Comparison of ENCODE assay signal across 15 cellular contexts in the genomic region with DNA sequence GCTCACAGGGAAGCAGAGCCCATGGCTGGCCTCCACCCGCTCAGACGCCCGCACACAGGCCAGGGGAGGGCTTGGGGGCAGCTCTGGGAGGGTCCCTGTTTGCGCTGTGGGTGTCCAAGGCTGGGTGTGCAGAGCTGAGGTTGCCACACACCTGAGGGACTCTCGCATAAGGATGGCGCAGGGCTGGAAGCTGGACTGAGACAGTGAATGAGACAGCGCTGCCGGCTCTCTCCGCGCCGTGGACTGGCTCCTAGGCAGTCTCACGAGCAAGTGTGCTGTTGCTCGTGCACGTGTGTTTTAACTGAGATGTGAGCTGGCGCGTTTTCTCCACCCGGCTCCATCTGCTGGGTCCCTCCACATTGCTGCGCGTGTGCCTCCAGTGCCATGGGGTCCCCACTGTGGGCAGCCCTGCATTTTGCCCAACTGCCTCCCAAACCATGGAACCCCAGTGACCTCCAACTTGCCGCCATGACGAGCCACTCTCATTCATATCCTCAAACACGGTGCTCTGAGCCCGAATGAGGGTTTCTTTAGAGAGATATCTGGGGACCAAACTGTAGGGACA. TPM values are rescaled to one million over a fixed set of nuclear protein-coding genes. Genes with fewer than 3 reads are reported as not detected.
DNase-seq lines count a peak whose midpoint lies in the region; ATAC-seq and TF ChIP-seq lines count a peak whose summit lies in the region.
"Had no signal": no experiment of that assay in that cellular context is flagged by ENCODE, and none has a peak within 500 bp of the region (broad histone marks: within the 10 kb centered on the region; RNA-seq: fewer than 3 reads in every experiment).

No MANE protein-coding gene starts in this region.

- H3K9ac ChIP-seq in MM.1S (ENCODE audit: low read length): no peak overlapping the region

- ATAC-seq in activated naive CD4-positive, alpha-beta T cell treated with anti-CD3 and anti-CD28 coated beads, Interleukin-2, amount 50 U/mL, for 72 hours: no peak
- ATAC-seq in central memory CD8-positive, alpha-beta T cell (replicated peaks; ENCODE audit: extremely low read depth, poor library complexity, severe bottlenecking): no peak
- ATAC-seq in stimulated activated memory B cell treated with anti-CD40 and anti-IgM and Interleukin-4, amounts not matched to agents 10 μg/mL and 1 μg/mL and 100 μg/mL, for 72 hours: no peak

- H3K36me3 ChIP-seq in MM.1S (replicated peaks; ENCODE audit: insufficient read depth, low read length): no peaks in the 10 kb centered on the region
- H3K36me3 ChIP-seq: thoracic aorta had no signal

- H3K4me3 Mint-ChIP-seq in activated naive CD4-positive, alpha-beta T cell treated with anti-CD3 and anti-CD28 coated beads for 36 hours: peak overlapping the region; percentile 91
- peak overlapping the region; percentile 99 for H3K4me3 Mint-ChIP-seq in central memory CD8-positive, alpha-beta T cell
- H3K4me3 Mint-ChIP-seq in stimulated activated memory B cell treated with anti-CD40 and anti-IgM and Interleukin-4, amounts not matched to agents 10 μg/mL and 1 μg/mL and 100 μg/mL, for 72 hours: peak overlapping the region; percentile 87

- no peaks in the 10 kb centered on the region for H3K9me3 ChIP-seq in MM.1S (replicated peaks; ENCODE audit: insufficient read depth, low read length)
- H3K9me3 ChIP-seq: thoracic aorta had no signal

- CTCF ChIA-PET in activated naive CD4-positive, alpha-beta T cell treated with anti-CD3 and anti-CD28 coated beads for 36 hours (lab: Charles Lee): interaction anchor here (0.6 to 9.6 kb wide), 3 partner anchors 37 to 486 kb away, joined by 4 to 112 read pairs (median 9); no protein-coding TSS in a partner anchor

- peaks cover 75% of the 10 kb centered on the region for H3K4me1 Mint-ChIP-seq in activated naive CD4-positive, alpha-beta T cell treated with anti-CD3 and anti-CD28 coated beads for 36 hours (ENCODE audit: low read depth)
- peaks cover 77% of the 10 kb centered on the region for H3K4me1 Mint-ChIP-seq in central memory CD8-positive, alpha-beta T cell
- peaks cover 83% of the 10 kb centered on the region for H3K4me1 Mint-ChIP-seq in stimulated activated memory B cell treated with anti-CD40 and anti-IgM and Interleukin-4, amounts not matched to agents 10 μg/mL and 1 μg/mL and 100 μg/mL, for 72 hours

- H3K4me3 ChIP-seq in MM.1S (ENCODE audit: low read length): peak overlapping the region; percentile 80

- DNase-seq in activated naive CD4-positive, alpha-beta T cell treated with anti-CD3 and anti-CD28 coated beads for 36 hours: no peak
- DNase-seq in activated naive CD4-positive, alpha-beta T cell treated with anti-CD3 and anti-CD28 coated beads, Interleukin-2, amount 50 U/mL, for 72 hours (ENCODE audit: low spot score in 2 of 2): no peak
- DNase-seq in MM.1S: no peak
- DNase-seq in central memory CD8-positive, alpha-beta T cell (ENCODE audit: low spot score in 2 of 2): no peak
- no peak for DNase-seq in NCI-H1048 (lab: John Stamatoyannopoulos, UW)
- no peak for DNase-seq in stimulated activated naive CD4-positive, alpha-beta T cell treated with Interleukin-2 at 50 U/mL for 16 hours (lab: John Stamatoyannopoulos, UW)
- DNase-seq in kidney glomerular epithelial cell (lab: John Stamatoyannopoulos, UW): no peak
- DNase-seq: activated CD4-positive, alpha-beta T cell treated with anti-CD3 and anti-CD28 coated beads for 1 hour; activated naive CD4-positive, alpha-beta T cell treated with anti-CD3 and anti-CD28 coated beads, Interleukin-2, amount 50 U/mL, for 16 hours; DMS153; NCI-H1092; NCI-H2227 treated with DMSO at 0.1 percent for 48 hours; OCI-M1 had no signal

- peak overlapping the region; percentile 82 for H3K4me2 ChIP-seq in MM.1S (ENCODE audit: low read depth, low read length)

- no peaks in the 10 kb centered on the region; the same call in 1 of the 2 replicates for H4K20me1 ChIP-seq in MM.1S (ENCODE audit: insufficient read depth, low read length)

- intact Hi-C loops in activated naive CD4-positive, alpha-beta T cell treated with anti-CD3 and anti-CD28 coated beads for 36 hours (cut with micrococcal nuclease): loop anchor here (5.0 kb wide), 2 partner anchors 224 to 374 kb away; partner anchors contain the start of gene USP18

- H3K27me3 ChIP-seq in MM.1S (replicated peaks; ENCODE audit: insufficient read depth, low read length): no peaks in the 10 kb centered on the region

- H3K4me1 ChIP-seq in MM.1S (ENCODE audit: low read length): no peaks in the 10 kb centered on the region

- H3K9me2 ChIP-seq in MM.1S (replicated peaks; ENCODE audit: insufficient read depth, low read length): no peaks in the 10 kb centered on the region

- peak overlapping the region; percentile 97 for H3K27ac Mint-ChIP-seq in activated naive CD4-positive, alpha-beta T cell treated with anti-CD3 and anti-CD28 coated beads for 36 hours
- peak overlapping the region in 1 of 2 donors; percentile 91 for H3K27ac Mint-ChIP-seq in activated naive CD4-positive, alpha-beta T cell treated with anti-CD3 and anti-CD28 coated beads, Interleukin-2, amount 50 U/mL, for 72 hours
- peak overlapping the region; percentile 98 for H3K27ac Mint-ChIP-seq in central memory CD8-positive, alpha-beta T cell (ENCODE audit: low read depth)
- peak overlapping the region; percentile 97 for H3K27ac Mint-ChIP-seq in stimulated activated memory B cell treated with anti-CD40 and anti-IgM and Interleukin-4, amounts not matched to agents 10 μg/mL and 1 μg/mL and 100 μg/mL, for 72 hours

- H3F3A ChIP-seq in MM.1S (ENCODE audit: insufficient read depth, low read length): peaks cover 8% of the 10 kb centered on the region

- no peaks in the 10 kb centered on the region for H3K36me3 Mint-ChIP-seq in activated naive CD4-positive, alpha-beta T cell treated with anti-CD3 and anti-CD28 coated beads for 36 hours (ENCODE audit: low read depth)
- no peaks in the 10 kb centered on the region for H3K36me3 Mint-ChIP-seq in activated naive CD4-positive, alpha-beta T cell treated with anti-CD3 and anti-CD28 coated beads, Interleukin-2, amount 50 U/mL, for 72 hours
- peaks cover 19% of the 10 kb centered on the region for H3K36me3 Mint-ChIP-seq in central memory CD8-positive, alpha-beta T cell (ENCODE audit: insufficient read depth)
- peaks cover 9% of the 10 kb centered on the region for H3K36me3 Mint-ChIP-seq in stimulated activated memory B cell treated with anti-CD40 and anti-IgM and Interleukin-4, amounts not matched to agents 10 μg/mL and 1 μg/mL and 100 μg/mL, for 72 hours

- no peak overlapping the region for H3K27ac ChIP-seq in MM.1S (ENCODE audit: low read length)
- H3K27ac ChIP-seq: thoracic aorta had no signal

- peaks cover 30% of the 10 kb centered on the region for H3K79me2 ChIP-seq in MM.1S (ENCODE audit: low read length)

- no peaks in the 10 kb centered on the region for H3K27me3 Mint-ChIP-seq in activated naive CD4-positive, alpha-beta T cell treated with anti-CD3 and anti-CD28 coated beads for 36 hours (ENCODE audit: low read depth)
- no peaks in the 10 kb centered on the region for H3K27me3 Mint-ChIP-seq in central memory CD8-positive, alpha-beta T cell
- no peaks in the 10 kb centered on the region for H3K27me3 Mint-ChIP-seq in stimulated activated memory B cell treated with anti-CD40 and anti-IgM and Interleukin-4, amounts not matched to agents 10 μg/mL and 1 μg/mL and 100 μg/mL, for 72 hours

- no peak for TF ChIP-seq CTCF in MM.1S (IDR thresholded peaks at IDR 0.05; ENCODE audit: low read length)

- no peaks in the 10 kb centered on the region for H3K9me3 Mint-ChIP-seq in activated naive CD4-positive, alpha-beta T cell treated with anti-CD3 and anti-CD28 coated beads for 36 hours
- H3K9me3 Mint-ChIP-seq in activated naive CD4-positive, alpha-beta T cell treated with anti-CD3 and anti-CD28 coated beads, Interleukin-2, amount 50 U/mL, for 72 hours: no peaks in the 10 kb centered on the region
- H3K9me3 Mint-ChIP-seq in central memory CD8-positive, alpha-beta T cell: no peaks in the 10 kb centered on the region
- H3K9me3 Mint-ChIP-seq in stimulated activated memory B cell treated with anti-CD40 and anti-IgM and Interleukin-4, amounts not matched to agents 10 μg/mL and 1 μg/mL and 100 μg/mL, for 72 hours: no peaks in the 10 kb centered on the region

- no peak overlapping the region for H2AFZ ChIP-seq in MM.1S (ENCODE audit: low read length)

RNA-seq across cellular contexts. Expression of gene BID, which starts 4.2 kb away (rescaled TPM):
- 10 to 100 TPM; 53.0 to 63.7 TPM for total RNA-seq in activated naive CD4-positive, alpha-beta T cell treated with anti-CD3 and anti-CD28 coated beads for 36 hours
- total RNA-seq in activated naive CD4-positive, alpha-beta T cell treated with anti-CD3 and anti-CD28 coated beads, Interleukin-2, amount 50 U/mL, for 72 hours: 10 to 100 TPM in 1 of 2 donors, 1 to 10 TPM in 1; 9.8 to 19.0 TPM
